In genomic region chr13:75762066-75762937, GRCh38 we compare ENCODE assay signal across 8 cellular contexts.
DNase-seq lines count a peak whose midpoint lies in the region; ATAC-seq, FAIRE-seq and TF ChIP-seq lines count a peak whose summit lies in the region.

No MANE protein-coding gene starts in this region.

- DNase-seq in GM12891 (ENCODE audit: insufficient read length, low spot score) (no peak), coronary artery (ENCODE audit: low spot score) (no peak), omental fat pad (ENCODE audit: low spot score) (no peak), NOMO-1 (lab: John Stamatoyannopoulos, UW; ENCODE audit: unreplicated experiment in 2 of 2) (no peak), RCC 7860 (ENCODE audit: low spot score) (no peak), medulla oblongata (ENCODE audit: extremely low spot score) (no peak)

- TF ChIP-seq POLR2A in GM12891 (IDR thresholded peaks at IDR 0.05; ENCODE audit: low read depth, low read length): peak; percentile 88

- peak overlapping the region; percentile 58 for H3K4me3 ChIP-seq in coronary artery

- H3K4me3 Mint-ChIP-seq in IgD-negative memory B cell: peak overlapping the region; percentile 38 to 87 (median 56)

- H3K9me3 Mint-ChIP-seq in IgD-negative memory B cell: no peaks in the 10 kb centered on the region

- FAIRE-seq in GM12891 (lab: Jason Lieb, UNC) (peak; percentile 97), RCC 7860 (lab: Jason Lieb, UNC) (no peak)

- peak overlapping the region; percentile 66 to 69 for H3K27ac ChIP-seq in coronary artery

- no peak for TF ChIP-seq CTCF in coronary artery (IDR thresholded peaks at IDR 0.05)
- TF ChIP-seq CTCF in omental fat pad (IDR thresholded peaks at IDR 0.05): no peak

- peak overlapping the region in 2 of 3 donors; percentile 29 to 50 for H3K27ac Mint-ChIP-seq in IgD-negative memory B cell

- peaks cover 3% of the 10 kb centered on the region for H3K36me3 Mint-ChIP-seq in IgD-negative memory B cell

- ATAC-seq in GM21526 (IDR thresholded peaks at IDR 0.05; ENCODE audit: low FRiP score, unreplicated experiment) (peak; percentile 97), omental fat pad (ENCODE audit: low FRiP score) (peak; percentile 35)

- peaks cover 6 to 17% (median 11%) of the 10 kb centered on the region in 3 donors for H3K4me1 Mint-ChIP-seq in IgD-negative memory B cell

- no peaks in the 10 kb centered on the region for H3K27me3 Mint-ChIP-seq in IgD-negative memory B cell

TF ChIP-seq in GM12891, 5 proteins besides CTCF, POLR2A, EP300 and RAD21:
- TF ChIP-seq POU2F2 (IDR thresholded peaks at IDR 0.05; ENCODE audit: low read depth, low read length) (peak; percentile 81), TAF1 (IDR thresholded peaks at IDR 0.05; ENCODE audit: low read depth, low read length) (peak; percentile 92), SPI1 (IDR thresholded peaks at IDR 0.05; ENCODE audit: low read depth, low read length) (peak; percentile 22; the same call in 1 of the 2 replicates), POLR2AphosphoS5 (IDR thresholded peaks at IDR 0.05; ENCODE audit: low read depth, low read length) (peak; percentile 93), PAX5 (IDR thresholded peaks at IDR 0.05; ENCODE audit: insufficient read depth, low read length, severe bottlenecking) (no peak)
